8 cellular contexts compared by ENCODE assay signal in the genomic region with DNA sequence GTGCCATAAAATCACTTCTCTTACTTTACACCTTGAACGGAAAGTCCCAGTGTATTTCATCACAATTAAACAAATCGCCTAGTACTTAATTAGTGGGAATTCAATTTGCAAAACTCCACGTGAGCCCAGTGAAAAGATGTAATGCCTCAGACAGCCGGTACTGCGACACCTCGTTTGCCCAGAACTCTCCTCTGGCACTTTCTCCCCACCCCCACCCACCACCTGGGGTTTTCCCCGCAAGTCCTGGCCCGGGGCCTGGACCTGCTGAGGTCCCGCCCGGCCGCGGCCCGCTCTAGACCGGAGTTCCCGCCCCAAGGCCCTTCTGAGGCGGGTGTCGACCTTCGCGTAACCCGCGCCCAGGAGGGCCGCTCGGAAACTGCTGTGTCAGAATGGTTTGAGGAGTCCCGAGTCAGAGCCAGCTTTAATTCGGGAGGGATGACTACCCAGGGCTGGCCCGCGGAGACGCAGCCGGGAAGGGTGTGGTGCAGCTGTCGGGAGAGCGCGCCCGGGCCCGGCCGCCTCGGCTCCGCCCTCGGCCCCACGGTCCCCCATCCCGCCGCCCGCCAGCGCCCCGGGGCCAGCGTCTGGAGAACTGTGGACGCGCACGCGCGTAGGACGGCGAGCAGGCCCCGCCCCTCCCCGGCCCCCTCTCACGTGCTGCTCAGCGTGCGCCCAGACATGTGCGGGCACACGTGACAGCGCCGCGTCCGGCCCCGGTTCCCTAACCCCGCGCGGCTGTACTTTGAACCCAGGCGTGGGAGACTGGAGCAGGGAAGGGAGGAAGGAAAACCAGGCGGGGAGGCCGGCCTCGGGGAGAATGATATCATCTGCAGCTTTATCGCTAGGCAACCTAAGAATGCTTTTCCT. TPM values are rescaled to one million over a fixed set of nuclear protein-coding genes. Genes with fewer than 3 reads are reported as not detected.
A peak's percentile ranks its signal among the peaks of the same experiment; 100 is the strongest.
DNase-seq lines count a peak whose midpoint lies in the region; ATAC-seq and TF ChIP-seq lines count a peak whose summit lies in the region.

No MANE protein-coding gene starts in this region.

- H3K9me3 ChIP-seq in neural cell (ENCODE audit: low read length): no peaks in the 10 kb centered on the region

- peak; percentile 14 for TF ChIP-seq RAD21 in neural cell (conservative IDR thresholded peaks at IDR 0.05)

- H3K4me3 ChIP-seq in foreskin fibroblast (ENCODE audit: low read depth in 1 of 2, low read length in 2 of 2): peak overlapping the region; percentile 54
- peak overlapping the region; percentile 82 for H3K4me3 ChIP-seq in neural cell (ENCODE audit: low read length)

- intact Hi-C loops in Calu3 (cut with micrococcal nuclease; ENCODE audit: unreplicated experiment): loop anchor here (2.0 to 5.0 kb wide), 2 partner anchors 13 to 413 kb away; no protein-coding TSS in a partner anchor

- H3K9me2 ChIP-seq in neural cell (ENCODE audit: insufficient read depth, low read length): no peaks in the 10 kb centered on the region

- no peaks in the 10 kb centered on the region for H4K20me1 ChIP-seq in neural cell (ENCODE audit: insufficient read depth)

- H3K36me3 ChIP-seq in neural cell (ENCODE audit: insufficient read depth, low read length): no peaks in the 10 kb centered on the region

- H3K79me2 ChIP-seq in neural cell (replicated peaks; ENCODE audit: insufficient read depth, low read length): no peaks in the 10 kb centered on the region

- peaks cover 29% of the 10 kb centered on the region for H3K4me1 Mint-ChIP-seq in Calu3 (ENCODE audit: low read depth, unreplicated experiment)
- H3K4me1 Mint-ChIP-seq in stimulated activated naive CD8-positive, alpha-beta T cell treated with anti-CD3 and anti-CD28 coated beads, Interleukin-15, amount 100 ng/mL, for 72 hours: peaks cover 13% of the 10 kb centered on the region

- H3K4me3 Mint-ChIP-seq in Calu3 (ENCODE audit: low read depth, unreplicated experiment): peak overlapping the region; percentile 71
- H3K4me3 Mint-ChIP-seq in stimulated activated naive CD8-positive, alpha-beta T cell treated with anti-CD3 and anti-CD28 coated beads, Interleukin-15, amount 100 ng/mL, for 72 hours: peak overlapping the region; percentile 77 to 80

- no peaks in the 10 kb centered on the region for H3F3A ChIP-seq in neural cell (ENCODE audit: insufficient read depth, low read length, poor library complexity, severe bottlenecking)

- TF ChIP-seq CTCF in Calu3 (IDR thresholded peaks at IDR 0.05; ENCODE audit: unreplicated experiment) (peak; percentile 23), foreskin fibroblast (IDR thresholded peaks at IDR 0.05; ENCODE audit: low read depth, low read length) (no peak), neural cell (IDR thresholded peaks at IDR 0.05; ENCODE audit: poor library complexity, severe bottlenecking) (peak; percentile 61)

- H3K27ac ChIP-seq in neural cell (ENCODE audit: low read length): no peak overlapping the region

- H3K36me3 Mint-ChIP-seq in Calu3 (ENCODE audit: insufficient read depth, unreplicated experiment): peaks cover 14% of the 10 kb centered on the region

- H3K4me2 ChIP-seq in neural cell (ENCODE audit: low read length): peak overlapping the region; percentile 96

- peak overlapping the region; percentile 79 for H3K27ac Mint-ChIP-seq in Calu3 (ENCODE audit: unreplicated experiment)
- peak overlapping the region; percentile 81 to 89 for H3K27ac Mint-ChIP-seq in stimulated activated naive CD8-positive, alpha-beta T cell treated with anti-CD3 and anti-CD28 coated beads, Interleukin-15, amount 100 ng/mL, for 72 hours

- H3K27me3 ChIP-seq in neural cell (ENCODE audit: insufficient read depth, low read depth, low read length): peaks cover 64% of the 10 kb centered on the region

- peak overlapping the region; percentile 59 for H3K9ac ChIP-seq in neural cell (ENCODE audit: low read length)

- H3K9me3 Mint-ChIP-seq in Calu3 (ENCODE audit: low read depth, unreplicated experiment): no peaks in the 10 kb centered on the region
- H3K9me3 Mint-ChIP-seq in stimulated activated naive CD8-positive, alpha-beta T cell treated with anti-CD3 and anti-CD28 coated beads, Interleukin-15, amount 100 ng/mL, for 72 hours: no peaks in the 10 kb centered on the region

- CTCF ChIA-PET in Calu3 (lab: Charles Lee): interaction anchor here (1.7 kb wide), 1 partner anchor 58 kb away, joined by 5 read pairs; no protein-coding TSS in a partner anchor

- DNase-seq in Calu3 (peak; percentile 91), HK-2 (ENCODE audit: unreplicated experiment) (peak; percentile 94), RKO (ENCODE audit: low spot score) (peak; percentile 91), activated gamma-delta T cell treated with Interleukin-2 at 50 U/mL for 16 hours (peak; percentile 50), foreskin fibroblast (peak; percentile 90 to 97)
- peak; percentile 66 to 71 for DNase-seq in stimulated activated naive CD8-positive, alpha-beta T cell treated with anti-CD3 and anti-CD28 coated beads, Interleukin-15, amount 100 ng/mL, for 72 hours

- peak overlapping the region; percentile 30 for H2AFZ ChIP-seq in neural cell (ENCODE audit: low read depth, low read length)

- no peak for TF ChIP-seq EP300 in neural cell (conservative IDR thresholded peaks at IDR 0.05; ENCODE audit: poor library complexity, severe bottlenecking)

- BruUV-seq in Calu3 (replicated peaks; lab: Mats Ljungman, UMichigan): no TSS peak

- ATAC-seq in GM19455 (IDR thresholded peaks at IDR 0.05; ENCODE audit: unreplicated experiment): peak; percentile 78
- ATAC-seq in stimulated activated naive CD8-positive, alpha-beta T cell treated with anti-CD3 and anti-CD28 coated beads, Interleukin-15, amount 100 ng/mL, for 72 hours: peak; percentile 91

- no peaks in the 10 kb centered on the region for H3K27me3 Mint-ChIP-seq in Calu3 (ENCODE audit: unreplicated experiment)
- H3K27me3 Mint-ChIP-seq in stimulated activated naive CD8-positive, alpha-beta T cell treated with anti-CD3 and anti-CD28 coated beads, Interleukin-15, amount 100 ng/mL, for 72 hours: peaks cover 62% of the 10 kb centered on the region

TF ChIP-seq in neural cell, 6 proteins besides CTCF, POLR2A, EP300 and RAD21:
- TF ChIP-seq, protein P1, sequence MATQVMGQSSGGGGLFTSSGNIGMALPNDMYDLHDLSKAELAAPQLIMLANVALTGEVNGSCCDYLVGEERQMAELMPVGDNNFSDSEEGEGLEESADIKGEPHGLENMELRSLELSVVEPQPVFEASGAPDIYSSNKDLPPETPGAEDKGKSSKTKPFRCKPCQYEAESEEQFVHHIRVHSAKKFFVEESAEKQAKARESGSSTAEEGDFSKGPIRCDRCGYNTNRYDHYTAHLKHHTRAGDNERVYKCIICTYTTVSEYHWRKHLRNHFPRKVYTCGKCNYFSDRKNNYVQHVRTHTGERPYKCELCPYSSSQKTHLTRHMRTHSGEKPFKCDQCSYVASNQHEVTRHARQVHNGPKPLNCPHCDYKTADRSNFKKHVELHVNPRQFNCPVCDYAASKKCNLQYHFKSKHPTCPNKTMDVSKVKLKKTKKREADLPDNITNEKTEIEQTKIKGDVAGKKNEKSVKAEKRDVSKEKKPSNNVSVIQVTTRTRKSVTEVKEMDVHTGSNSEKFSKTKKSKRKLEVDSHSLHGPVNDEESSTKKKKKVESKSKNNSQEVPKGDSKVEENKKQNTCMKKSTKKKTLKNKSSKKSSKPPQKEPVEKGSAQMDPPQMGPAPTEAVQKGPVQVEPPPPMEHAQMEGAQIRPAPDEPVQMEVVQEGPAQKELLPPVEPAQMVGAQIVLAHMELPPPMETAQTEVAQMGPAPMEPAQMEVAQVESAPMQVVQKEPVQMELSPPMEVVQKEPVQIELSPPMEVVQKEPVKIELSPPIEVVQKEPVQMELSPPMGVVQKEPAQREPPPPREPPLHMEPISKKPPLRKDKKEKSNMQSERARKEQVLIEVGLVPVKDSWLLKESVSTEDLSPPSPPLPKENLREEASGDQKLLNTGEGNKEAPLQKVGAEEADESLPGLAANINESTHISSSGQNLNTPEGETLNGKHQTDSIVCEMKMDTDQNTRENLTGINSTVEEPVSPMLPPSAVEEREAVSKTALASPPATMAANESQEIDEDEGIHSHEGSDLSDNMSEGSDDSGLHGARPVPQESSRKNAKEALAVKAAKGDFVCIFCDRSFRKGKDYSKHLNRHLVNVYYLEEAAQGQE (IDR thresholded peaks at IDR 0.05; ENCODE audit: borderline replicate concordance): no peak
- TF ChIP-seq EZH2 (IDR thresholded peaks at IDR 0.05; ENCODE audit: borderline replicate concordance, insufficient read depth, low read length, poor library complexity, severe bottlenecking): no peak
- peak; percentile 39 for TF ChIP-seq POLR2AphosphoS5 (IDR thresholded peaks at IDR 0.05)
- no peak for TF ChIP-seq TAF1 (IDR thresholded peaks at IDR 0.05; ENCODE audit: low read depth)
- peak; percentile 95 for TF ChIP-seq MXI1 (conservative IDR thresholded peaks at IDR 0.05; ENCODE audit: poor library complexity, severe bottlenecking)
- TF ChIP-seq SMC3 (conservative IDR thresholded peaks at IDR 0.05; ENCODE audit: poor library complexity): peak; percentile 12

RNA-seq across cellular contexts. Expression of a gene that starts 10.8 kb away (rescaled TPM):
- 44.1 and 54.1 TPM in 2 replicates for total RNA-seq in Calu3 (2022)
- 0.12 TPM in 1 of 2 replicates, not detected in the other for polyA plus RNA-seq in neural cell
- not detected in 2 replicates for polyA minus RNA-seq in neural cell
